8 cellular contexts compared by ENCODE assay signal in genomic region chr11:2268911-2269600, GRCh38. TPM values are rescaled to one million over a fixed set of nuclear protein-coding genes. Genes with fewer than 3 reads are reported as not detected.
DNase-seq lines count a peak whose midpoint lies in the region; ATAC-seq and TF ChIP-seq lines count a peak whose summit lies in the region.

No MANE protein-coding gene starts in this region.

- H3K4me2 ChIP-seq in MM.1S (ENCODE audit: low read depth, low read length) = no peak overlapping the region

- H3F3A ChIP-seq in MM.1S (ENCODE audit: insufficient read depth, low read length) = peaks cover 5% of the 10 kb centered on the region; the same call in 1 of the 2 replicates

- H3K9me3 Mint-ChIP-seq in Caco-2 (ENCODE audit: unreplicated experiment) = no peaks in the 10 kb centered on the region
- H3K9me3 Mint-ChIP-seq in activated T-cell treated with anti-CD3 and anti-CD28 coated beads, Interleukin-2, amount 50 U/mL, for 72 hours = no peaks in the 10 kb centered on the region

- DNase-seq in Caco-2 (peak; percentile 84 to 86), NCI-H2196 treated with DMSO at 0.1 percent for 48 hours (lab: John Stamatoyannopoulos, UW; ENCODE audit: unreplicated experiment) (peak; percentile 39), Right ventricle myocardium inferior (ENCODE audit: missing footprints) (peak; percentile 88), posterior vena cava (ENCODE audit: low spot score) (peak; percentile 87), MM.1S (no peak)
- DNase-seq in activated T-cell treated with anti-CD3 and anti-CD28 coated beads, Interleukin-2, amount 50 U/mL, for 72 hours = peak; percentile 88 to 91

- H3K27ac Mint-ChIP-seq in Caco-2 (ENCODE audit: unreplicated experiment) = peak overlapping the region; percentile 88
- no peak overlapping the region for H3K27ac Mint-ChIP-seq in activated T-cell treated with anti-CD3 and anti-CD28 coated beads, Interleukin-2, amount 50 U/mL, for 72 hours

- no peaks in the 10 kb centered on the region for H4K20me1 ChIP-seq in MM.1S (ENCODE audit: insufficient read depth, low read length)

- H3K9me3 ChIP-seq in Caco-2 (no peaks in the 10 kb centered on the region), MM.1S (replicated peaks; ENCODE audit: insufficient read depth, low read length) (no peaks in the 10 kb centered on the region)

- H3K27me3 Mint-ChIP-seq in Caco-2 (ENCODE audit: insufficient read depth, unreplicated experiment) = no peaks in the 10 kb centered on the region
- peaks cover 31% of the 10 kb centered on the region for H3K27me3 Mint-ChIP-seq in activated T-cell treated with anti-CD3 and anti-CD28 coated beads, Interleukin-2, amount 50 U/mL, for 72 hours (ENCODE audit: low read depth)

- POLR2A ChIA-PET in Caco-2 (lab: Charles Lee) = interaction anchor here (0.6 to 2.9 kb wide), 5 partner anchors 30 to 77 kb away, joined by 3 to 26 read pairs (median 5); no protein-coding TSS in a partner anchor

- TF ChIP-seq CTCF in Caco-2 (IDR thresholded peaks at IDR 0.05; ENCODE audit: insufficient read depth in 1 of 2, low read depth in 1 of 2, low read length in 1 of 2, severe bottlenecking in 1 of 2, unreplicated experiment in 1 of 2) (no peak), MM.1S (IDR thresholded peaks at IDR 0.05; ENCODE audit: low read length) (no peak)

- peak overlapping the region; percentile 87 for H3K4me3 Mint-ChIP-seq in Caco-2 (ENCODE audit: unreplicated experiment)
- peak overlapping the region; percentile 77 to 78 for H3K4me3 Mint-ChIP-seq in activated T-cell treated with anti-CD3 and anti-CD28 coated beads, Interleukin-2, amount 50 U/mL, for 72 hours

- intact Hi-C loops in Caco-2 (cut with micrococcal nuclease; ENCODE audit: unreplicated experiment) (loop anchor here (1.0 to 2.0 kb wide), 2 partner anchors 34 to 67 kb away; partner anchors contain the start of gene TSPAN32), Right ventricle myocardium inferior (cut with DNase I) (loop anchor here (5.0 kb wide), 1 partner anchor 67 kb away; no protein-coding TSS in a partner anchor), posterior vena cava (cut with DNase I) (no loop called here)

- H3K9me2 ChIP-seq in MM.1S (replicated peaks; ENCODE audit: insufficient read depth, low read length) = no peaks in the 10 kb centered on the region

- no peaks in the 10 kb centered on the region for H3K79me2 ChIP-seq in MM.1S (ENCODE audit: low read length)

- ATAC-seq in activated T-cell treated with anti-CD3 and anti-CD28 coated beads, Interleukin-2, amount 50 U/mL, for 72 hours (replicated peaks in 1 of 2) = peak; percentile 82
- ATAC-seq in Right ventricle myocardium inferior (peak; percentile 13), GM18909 (IDR thresholded peaks at IDR 0.05; ENCODE audit: poor library complexity, unreplicated experiment) (no peak)

- CTCF ChIA-PET in Caco-2 (lab: Charles Lee) = interaction anchor here (0.6 to 2.4 kb wide), 7 partner anchors 30 to 151 kb away, joined by 3 to 13 read pairs (median 6); no protein-coding TSS in a partner anchor

- H3K4me1 Mint-ChIP-seq in Caco-2 (ENCODE audit: low read depth, unreplicated experiment) = peaks cover 10% of the 10 kb centered on the region
- H3K4me1 Mint-ChIP-seq in activated T-cell treated with anti-CD3 and anti-CD28 coated beads, Interleukin-2, amount 50 U/mL, for 72 hours (ENCODE audit: low read depth) = peaks cover 16% of the 10 kb centered on the region

- no peak overlapping the region for H3K9ac ChIP-seq in MM.1S (ENCODE audit: low read length)

- peaks cover 33% of the 10 kb centered on the region for H3K36me3 Mint-ChIP-seq in Caco-2 (ENCODE audit: insufficient read depth, unreplicated experiment)
- H3K36me3 Mint-ChIP-seq in activated T-cell treated with anti-CD3 and anti-CD28 coated beads, Interleukin-2, amount 50 U/mL, for 72 hours (ENCODE audit: insufficient read depth in 2 of 2) = no peaks in the 10 kb centered on the region

- H3K27ac ChIP-seq in urinary bladder (ENCODE audit: low read depth) (peak overlapping the region; percentile 61), MM.1S (ENCODE audit: low read length) (no peak overlapping the region)

- WGBS in urinary bladder = under 1% methylated on average over 84 of the region's 84 CpGs

- H3K36me3 ChIP-seq in Caco-2 (ENCODE audit: control insufficient read depth, insufficient read depth, low read length) (peaks cover 3% of the 10 kb centered on the region), urinary bladder (ENCODE audit: insufficient read depth) (no peaks in the 10 kb centered on the region), MM.1S (replicated peaks; ENCODE audit: insufficient read depth, low read length) (no peaks in the 10 kb centered on the region)

- H3K4me3 ChIP-seq in Caco-2 (ENCODE audit: low read depth, low read length) = peak overlapping the region; percentile 76
- peak overlapping the region; percentile 42 for H3K4me3 ChIP-seq in urinary bladder (ENCODE audit: low read depth, low read length)
- no peak overlapping the region for H3K4me3 ChIP-seq in MM.1S (ENCODE audit: low read length)

- no TSS peak for BruUV-seq in Caco-2 (replicated peaks; lab: Mats Ljungman, UMichigan)

- H3K27me3 ChIP-seq in Caco-2 (replicated peaks; ENCODE audit: control insufficient read depth, insufficient read depth, low read length) (no peaks in the 10 kb centered on the region), MM.1S (replicated peaks; ENCODE audit: insufficient read depth, low read length) (peaks cover 64% of the 10 kb centered on the region)

- H3K4me1 ChIP-seq in Caco-2 = peaks cover 27% of the 10 kb centered on the region
- H3K4me1 ChIP-seq in urinary bladder (ENCODE audit: insufficient read depth) = no peaks in the 10 kb centered on the region
- H3K4me1 ChIP-seq in MM.1S (ENCODE audit: low read length) = peaks cover 7% of the 10 kb centered on the region; the same call in 1 of the 2 replicates

- no peak overlapping the region for H2AFZ ChIP-seq in MM.1S (ENCODE audit: low read length)

RNA-seq across cellular contexts. Expression of gene ASCL2, which starts 1.3 kb away (rescaled TPM):
- total RNA-seq in Caco-2 (2022) (26.6 and 32.5 TPM in 2 replicates), Right ventricle myocardium inferior (0.24 TPM), posterior vena cava (under 1 TPM; 0.43 to 0.69 TPM), urinary bladder (0.42 TPM)
- 1 to 10 TPM in 1 of 2 donors, under 1 TPM in 1; 0.38 to 1.7 TPM for total RNA-seq in activated T-cell treated with anti-CD3 and anti-CD28 coated beads, Interleukin-2, amount 50 U/mL, for 72 hours
- 0.85 TPM for polyA plus RNA-seq in urinary bladder

RNA-seq across cellular contexts. Expression of gene C11orf21, which starts 32.7 kb away (rescaled TPM):
- 0.09 and 0.21 TPM in 2 replicates for total RNA-seq in Caco-2 (2022)
- 10 to 100 TPM; 13.6 to 16.6 TPM for total RNA-seq in activated T-cell treated with anti-CD3 and anti-CD28 coated beads, Interleukin-2, amount 50 U/mL, for 72 hours
- 47.1 TPM for total RNA-seq in Right ventricle myocardium inferior
- 1 to 10 TPM; 1.3 to 1.8 TPM for total RNA-seq in posterior vena cava
- 0.42 TPM for total RNA-seq in urinary bladder
- 0.60 TPM for polyA plus RNA-seq in urinary bladder

RNA-seq across cellular contexts. Expression of gene TSPAN32, which starts 32.8 kb away (rescaled TPM):
- total RNA-seq in Caco-2 (2022) (0.97 and 1.2 TPM in 2 replicates), Right ventricle myocardium inferior (15.0 TPM), posterior vena cava (1 to 10 TPM in 1 of 2 donors, under 1 TPM in 1; 0.76 to 3.6 TPM), urinary bladder (1.9 TPM)
- total RNA-seq in activated T-cell treated with anti-CD3 and anti-CD28 coated beads, Interleukin-2, amount 50 U/mL, for 72 hours = 10 to 100 TPM in 1 of 2 donors, 1 to 10 TPM in 1; 8.6 to 10.2 TPM
- polyA plus RNA-seq in urinary bladder = 1.7 TPM

Comparison
In these comparisons a context has a peak if more than half of its experiments do, and no peak if none do; other contexts are left out.
1. RNA of gene ASCL2, which starts 1.3 kb away (total RNA-seq): 26.6 to 32.5 TPM in Caco-2; 0.38 to 1.7 TPM in activated T-cell treated with anti-CD3 and anti-CD28 coated beads, Interleukin-2, amount 50 U/mL, for 72 hours, 0.43 to 0.69 TPM in posterior vena cava, 0.42 TPM in urinary bladder (single experiment) and 0.24 TPM in Right ventricle myocardium inferior (single experiment); every median in the first group is over 10 times any median in the second.
2. RNA of gene C11orf21, which starts 32.7 kb away (total RNA-seq): 47.1 TPM in Right ventricle myocardium inferior (single experiment) and 13.6 to 16.6 TPM in activated T-cell treated with anti-CD3 and anti-CD28 coated beads, Interleukin-2, amount 50 U/mL, for 72 hours; 1.3 to 1.8 TPM in posterior vena cava, 0.42 TPM in urinary bladder (single experiment) and 0.09 to 0.21 TPM in Caco-2; every median in the first group is over 4 times any median in the second.
3. intact Hi-C loops: an anchor here in Caco-2 (1.0 to 2.0 kb wide) and Right ventricle myocardium inferior (5.0 kb wide); none called in posterior vena cava.